In the genomic region with DNA sequence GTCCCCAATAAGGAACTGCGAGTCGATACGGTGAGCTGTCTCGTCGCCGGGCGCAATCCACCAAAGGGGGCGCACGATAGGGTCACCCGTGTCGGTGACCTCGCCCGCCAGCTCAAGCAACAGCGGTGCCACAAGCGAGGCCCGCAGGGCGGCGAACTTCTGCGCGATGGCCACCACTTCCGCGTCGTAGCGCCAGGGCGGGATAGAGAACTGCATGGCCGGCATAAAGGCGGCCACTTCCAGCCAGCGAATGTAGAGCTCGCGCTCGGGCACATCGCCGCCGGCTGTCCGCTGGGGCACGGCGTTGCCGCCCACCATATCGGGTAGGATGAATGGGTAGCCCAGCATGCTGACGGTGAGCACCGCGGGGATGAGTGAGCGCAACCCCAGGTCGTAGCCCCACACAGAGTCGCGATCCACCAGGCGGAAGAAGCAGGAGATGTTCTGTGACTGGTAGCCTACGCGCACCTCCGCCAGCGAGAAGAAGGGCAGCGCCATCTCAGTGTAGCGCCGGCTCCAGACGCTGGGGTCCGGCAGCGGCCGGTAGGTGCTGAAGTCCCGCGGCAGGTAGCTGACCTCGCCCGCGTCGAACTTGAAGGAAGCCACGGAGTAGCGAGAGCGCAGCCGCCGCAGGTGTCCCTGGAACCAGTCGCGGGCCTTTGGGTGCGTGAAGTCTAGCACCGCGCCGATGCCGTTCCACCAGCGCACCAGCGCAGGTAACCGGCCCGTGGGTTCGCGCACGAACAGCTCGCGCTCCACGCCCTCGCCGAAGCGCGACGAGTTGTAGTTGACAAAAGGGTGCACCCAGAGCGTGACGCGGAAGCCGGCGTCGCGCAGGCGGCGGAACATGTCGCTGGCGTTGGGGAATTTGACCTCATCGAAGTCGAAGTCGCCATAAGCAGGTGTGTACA, we compare ENCODE assay signal across 15 cellular contexts. TPM values are rescaled to one million over a fixed set of nuclear protein-coding genes. Genes with fewer than 3 reads are reported as not detected.
DNase-seq lines count a peak whose midpoint lies in the region; FAIRE-seq and TF ChIP-seq lines count a peak whose summit lies in the region.
"Had no signal": no experiment of that assay in that cellular context is flagged by ENCODE, and none has a peak within 500 bp of the region (broad histone marks: within the 10 kb centered on the region; RNA-seq: fewer than 3 reads in every experiment).

No MANE protein-coding gene starts in this region.

- H3K18ac ChIP-seq in H1 (ENCODE audit: extremely low read depth, low read length) = no peak overlapping the region
- peak overlapping the region; percentile 41 for H3K18ac ChIP-seq in neuronal stem cell (ENCODE audit: low read length)

- H3K36me3 ChIP-seq in BLaER1 (peaks cover 45% of the 10 kb centered on the region), H1 (ENCODE audit: control insufficient read depth in 2 of 4, insufficient read depth in 4 of 4, low read length in 3 of 4) (peaks cover 0 to 9% (median 0%) of the 10 kb centered on the region in 4 experiments; a peak in 1 of 8 replicates), neuronal stem cell (replicated peaks in 1 of 2; ENCODE audit: control insufficient read depth in 2 of 2, insufficient read depth in 2 of 2, low read length in 2 of 2) (peaks cover 0 to 8% of the 10 kb centered on the region in 2 donors), tibial nerve (peaks cover 0 to 34% (median 0%) of the 10 kb centered on the region in 3 donors)

- H3K23me2 ChIP-seq in H1 (ENCODE audit: low read depth, low read length) = peaks cover 5% of the 10 kb centered on the region

- H3K4me1 ChIP-seq in BLaER1 = peaks cover 18% of the 10 kb centered on the region
- H3K4me1 ChIP-seq in H1 (replicated peaks in 1 of 4; ENCODE audit: control insufficient read depth in 3 of 4, insufficient read depth in 4 of 4, low read length in 3 of 4) = peaks cover 3 to 4% (median 3%) of the 10 kb centered on the region in 4 experiments; a peak in 6 of 7 replicates
- H3K4me1 ChIP-seq in neuronal stem cell (ENCODE audit: control insufficient read depth in 2 of 2, insufficient read depth in 1 of 2, low read depth in 1 of 2, low read length in 2 of 2) = peaks cover 3 to 4% of the 10 kb centered on the region in 2 donors
- H3K4me1 ChIP-seq in tibial nerve = peaks cover 0 to 11% (median 3%) of the 10 kb centered on the region in 4 donors

- H3K56ac ChIP-seq in H1 (replicated peaks; ENCODE audit: insufficient read length, low read depth, low read length) = no peak overlapping the region

- no peak for TF ChIP-seq CTCF in H1 (IDR thresholded peaks at IDR 0.05; ENCODE audit: control extremely low read depth in 1 of 3, insufficient read depth in 1 of 3, low read depth in 1 of 3, low read length in 3 of 3)
- no peak for TF ChIP-seq CTCF in tibial nerve (IDR thresholded peaks at IDR 0.05)
- no peak for TF ChIP-seq CTCF in GM20000 (IDR thresholded peaks at IDR 0.05; ENCODE audit: extremely low read depth, missing control alignments)

- no peaks in the 10 kb centered on the region for H3K79me2 ChIP-seq in H1 (ENCODE audit: control insufficient read depth in 1 of 2, insufficient read depth in 2 of 2, low read length in 2 of 2)

- 0 out of 2 replicates have a peak overlapping the region, but pooled peaks have one; percentile 16 for H2BK5ac ChIP-seq in H1 (ENCODE audit: low read depth, low read length)
- no peak overlapping the region for H2BK5ac ChIP-seq in neuronal stem cell (ENCODE audit: low read length)

- H3K4ac ChIP-seq in H1 (replicated peaks; ENCODE audit: insufficient read length, low read depth, low read length) (no peak overlapping the region), neuronal stem cell (ENCODE audit: low read length) (no peak overlapping the region)

- no peak overlapping the region for H4K5ac ChIP-seq in H1 (ENCODE audit: insufficient read length, low read depth, low read length)

- H3K23ac ChIP-seq in H1 (ENCODE audit: insufficient read length) (no peak overlapping the region), neuronal stem cell (ENCODE audit: low read depth, low read length, poor library complexity) (peak overlapping the region; percentile 76)

- H2BK120ac ChIP-seq in H1 (replicated peaks; ENCODE audit: low read depth, low read length) (no peak overlapping the region), neuronal stem cell (ENCODE audit: low read depth, low read length) (no peak overlapping the region)

- peak; percentile 8 for DNase-seq in EL
- no peak for DNase-seq in H1 (ENCODE audit: low read depth in 1 of 2, low spot score in 2 of 2)
- no peak for DNase-seq in neuronal stem cell (ENCODE audit: low spot score)
- DNase-seq in tibial nerve (ENCODE audit: low spot score in 2 of 2) = no peak
- no peak for DNase-seq in GM20000 (ENCODE audit: low spot score)
- no peak for DNase-seq in DMS53 treated with DMSO at 0.1 percent for 48 hours (lab: John Stamatoyannopoulos, UW; ENCODE audit: unreplicated experiment)
- DNase-seq: DMS 273 treated with DMSO at 0.1 percent for 48 hours, midbrain, NCI-H446 treated with DMSO at 0.1 percent for 48 hours, PC-9 had no signal

- no peak overlapping the region for H2BK12ac ChIP-seq in H1 (ENCODE audit: low read depth, low read length)
- H2BK12ac ChIP-seq in neuronal stem cell (ENCODE audit: low read length) = no peak overlapping the region

- H3K27ac ChIP-seq in BLaER1 = no peak overlapping the region
- no peak overlapping the region for H3K27ac ChIP-seq in H1 (ENCODE audit: low read depth, low read length)
- H3K27ac ChIP-seq in neuronal stem cell (replicated peaks; ENCODE audit: low read length) = no peak overlapping the region
- no peak overlapping the region for H3K27ac ChIP-seq in tibial nerve
- H3K27ac ChIP-seq: PC-9, thoracic aorta had no signal

- 96% methylated on average over 88 of the region's 105 CpGs; no CpG with 5 or more reads in 1 of the 2 experiments for whole genome bisulfite sequencing in H1 (ENCODE audit: extremely low coverage in 1 of 2, insufficient coverage in 1 of 2, insufficient read length in 1 of 2, insufficient replicate concordance in 2 of 2, low coverage in 1 of 2, low lambda C conversion rate in 2 of 2, missing lambda C conversion rate in 1 of 2), 2 experiments
- no CpG with 5 or more reads among the region's 105 CpGs for WGBS in neuronal stem cell (ENCODE audit: extremely low coverage in 2 of 2, insufficient read length in 2 of 2, insufficient replicate concordance in 1 of 2), 2 donors
- 54 to 59% methylated on average over 66 to 72 of the region's 105 CpGs for WGBS in tibial nerve, 2 donors

- H4K20me1 ChIP-seq in BLaER1 = no peaks in the 10 kb centered on the region
- peaks cover 0 to 4% of the 10 kb centered on the region in 2 experiments for H4K20me1 ChIP-seq in H1 (replicated peaks in 1 of 2; ENCODE audit: control insufficient read depth in 1 of 2, insufficient read depth in 2 of 2, low read length in 2 of 2)

- TF ChIP-seq POLR2A in H1 (IDR thresholded peaks at IDR 0.05; ENCODE audit: control extremely low read depth in 1 of 2, low read depth in 2 of 2, low read length in 2 of 2) (no peak), tibial nerve (IDR thresholded peaks at IDR 0.05) (no peak)

- no peak for FAIRE-seq in H1 (lab: Jason Lieb, UNC)
- FAIRE-seq: bronchial epithelial cell, endothelial cell of umbilical vein, GM12891 had no signal

- no peak overlapping the region for H3K4me2 ChIP-seq in BLaER1
- no peak overlapping the region for H3K4me2 ChIP-seq in H1 (ENCODE audit: insufficient read depth in 1 of 2, low read depth in 2 of 2, low read length in 2 of 2)
- no peak overlapping the region for H3K4me2 ChIP-seq in neuronal stem cell (ENCODE audit: insufficient read depth, low read length, poor library complexity, severe bottlenecking)
- H3K4me2 ChIP-seq: PC-9 had no signal

- H2AK5ac ChIP-seq in H1 (ENCODE audit: low read depth, low read length) (no peak overlapping the region), neuronal stem cell (ENCODE audit: low read depth, low read length) (peak overlapping the region; percentile 64)

- no peak for TF ChIP-seq RAD21 in H1 (IDR thresholded peaks at IDR 0.05 in 1 of 2, conservative IDR thresholded peaks at IDR 0.05 in 1 of 2; ENCODE audit: low read depth in 2 of 2, low read length in 2 of 2)

- H3K14ac ChIP-seq in H1 (ENCODE audit: insufficient read length) (no peak overlapping the region), neuronal stem cell (ENCODE audit: low read length) (peak overlapping the region; percentile 28)

- H3K9me3 ChIP-seq in BLaER1 (peaks cover 49% of the 10 kb centered on the region), H1 (ENCODE audit: insufficient read depth in 2 of 2, low read depth in 1 of 2, low read length in 1 of 2) (peaks cover 0 to 6% of the 10 kb centered on the region in 2 experiments; a peak in 2 of 4 replicates), neuronal stem cell (replicated peaks in 1 of 2; ENCODE audit: control insufficient read depth in 2 of 2, insufficient read depth in 1 of 2, low read depth in 1 of 2, low read length in 2 of 2) (peaks cover 5 to 36% of the 10 kb centered on the region in 2 donors), tibial nerve (peaks cover 0 to 6% (median 0%) of the 10 kb centered on the region in 4 donors)
- H3K9me3 ChIP-seq: thoracic aorta had no signal

- H3K79me1 ChIP-seq in H1 (ENCODE audit: low read depth, low read length) (no peaks in the 10 kb centered on the region; the same call in 1 of the 2 replicates), neuronal stem cell (ENCODE audit: low read depth, low read length) (no peaks in the 10 kb centered on the region)

- H2AFZ ChIP-seq in H1 (ENCODE audit: low read length) (no peak overlapping the region), neuronal stem cell (ENCODE audit: low read length) (no peak overlapping the region)
- H2AFZ ChIP-seq: PC-9 had no signal

- TF ChIP-seq EP300 in H1 (IDR thresholded peaks at IDR 0.05; ENCODE audit: borderline replicate concordance in 1 of 2, low read depth in 2 of 2, low read length in 2 of 2) (no peak), tibial nerve (IDR thresholded peaks at IDR 0.05) (no peak)

- H2BK15ac ChIP-seq in H1 (ENCODE audit: low read length) (no peak overlapping the region), neuronal stem cell (ENCODE audit: low read length) (peak overlapping the region; percentile 22)

- peak overlapping the region; percentile 35; the same call in 1 of the 2 replicates for H4K8ac ChIP-seq in H1 (ENCODE audit: extremely low read depth, insufficient read depth, low read length)
- peak overlapping the region; percentile 89 for H4K8ac ChIP-seq in neuronal stem cell (ENCODE audit: low read depth, low read length)

- H3K9ac ChIP-seq in BLaER1 = no peak overlapping the region
- no peak overlapping the region for H3K9ac ChIP-seq in H1 (replicated peaks in 1 of 4; ENCODE audit: extremely low read depth in 1 of 4, low read depth in 3 of 4, low read length in 3 of 4)
- H3K9ac ChIP-seq in neuronal stem cell (ENCODE audit: low read depth, low read length, poor library complexity) = no peak overlapping the region

- no peaks in the 10 kb centered on the region for H3K27me3 ChIP-seq in BLaER1
- H3K27me3 ChIP-seq in H1 (replicated peaks in 1 of 4; ENCODE audit: control insufficient read depth in 3 of 4, extremely low read depth in 1 of 4, insufficient read depth in 3 of 4, low read length in 3 of 4) = peaks cover 0 to 6% (median 3%) of the 10 kb centered on the region in 4 experiments; a peak in 3 of 7 replicates
- H3K27me3 ChIP-seq in neuronal stem cell (ENCODE audit: control insufficient read depth in 3 of 3, insufficient read depth in 3 of 3, low read depth in 1 of 3, low read length in 3 of 3) = peaks cover 0 to 16% (median 10%) of the 10 kb centered on the region in 3 experiments
- H3K27me3 ChIP-seq in tibial nerve = peaks cover 0 to 32% of the 10 kb centered on the region in 2 donors

- H3K4me3 ChIP-seq in BLaER1 = peak overlapping the region; percentile 14; the same call in 1 of the 2 replicates
- no peak overlapping the region for H3K4me3 ChIP-seq in H1 (ENCODE audit: extremely low read depth in 1 of 4, insufficient read depth in 2 of 4, low read depth in 3 of 4, low read length in 4 of 4)
- H3K4me3 ChIP-seq in neuronal stem cell (ENCODE audit: low read length in 2 of 2) = peak overlapping the region in 1 of 2 donors; percentile 37
- H3K4me3 ChIP-seq in tibial nerve = peak overlapping the region in 1 of 4 donors; percentile 24
- H3K4me3 ChIP-seq: PC-9, thoracic aorta had no signal

- CTCF ChIA-PET in H1 (lab: Charles Lee; ENCODE audit: partially characterized antibody) = interaction anchor here (12.2 to 19.4 kb wide), 2 partner anchors 33 to 117 kb away, joined by 99 to 350 read pairs; no protein-coding TSS in a partner anchor

- H2BK20ac ChIP-seq in H1 (ENCODE audit: low read length) = no peak overlapping the region

- POLR2A ChIA-PET in H1 (lab: Charles Lee; ENCODE audit: partially characterized antibody) = interaction anchor here (0.9 kb wide), 1 partner anchor 16 kb away, joined by 3 read pairs; no protein-coding TSS in a partner anchor

- H4K91ac ChIP-seq in H1 (replicated peaks; ENCODE audit: insufficient read length, low read length) (no peak overlapping the region), neuronal stem cell (ENCODE audit: low read depth, low read length, poor library complexity) (peak overlapping the region; percentile 27)

RNA-seq across cellular contexts. Expression of a gene that starts 5.5 kb away (rescaled TPM):
- total RNA-seq in H1 (2021; fragmentation: NEBNext Ultra II Directional; extraction: Animal tissue kit (Norgen Biotek cat#: 25700)) = 5.0 and 5.9 TPM in 2 replicates
- polyA plus RNA-seq in H1 (2011; rRNA removed) = 1.2 and 1.4 TPM in 2 replicates
- polyA plus RNA-seq in H1 (2011; cell fraction: cytosol; rRNA removed) = 1.2 TPM
- 1.3 TPM for polyA plus RNA-seq in H1 (2011; cell fraction: nucleus; rRNA removed)
- polyA plus RNA-seq in H1 (2012, experiment 1 of 2) = 3.0 to 3.5 TPM (median 3.2 TPM) in 4 replicates
- 2.7 TPM for polyA plus RNA-seq in H1 (2012, experiment 2 of 2)
- polyA plus RNA-seq in H1 (2013, experiment 1 of 2) = 6.7 TPM
- 7.2 TPM for polyA plus RNA-seq in H1 (2013, experiment 2 of 2)
- polyA minus RNA-seq in H1 (2011; rRNA and poly(A)+ RNA removed) = 1.2 and 1.8 TPM in 2 replicates
- polyA minus RNA-seq in H1 (2011; cell fraction: cytosol; rRNA and poly(A)+ RNA removed) = 2.1 TPM
- 1.2 TPM for polyA minus RNA-seq in H1 (2011; cell fraction: nucleus; rRNA and poly(A)+ RNA removed)
- polyA plus RNA-seq in neuronal stem cell (2013, experiment 1 of 2) = 0.06 TPM
- 0.07 TPM for polyA plus RNA-seq in neuronal stem cell (2013, experiment 2 of 2)
- 1 to 10 TPM; 4.8 to 9.0 (median 6.9) TPM for total RNA-seq in tibial nerve

RNA-seq across cellular contexts. Expression of a gene that starts 41.9 kb away (rescaled TPM):
- 16.7 and 18.1 TPM in 2 replicates for total RNA-seq in H1 (2021; fragmentation: NEBNext Ultra II Directional; extraction: Animal tissue kit (Norgen Biotek cat#: 25700))
- 16.2 and 23.7 TPM in 2 replicates for polyA plus RNA-seq in H1 (2011; rRNA removed)
- 28.9 TPM for polyA plus RNA-seq in H1 (2011; cell fraction: cytosol; rRNA removed)
- polyA plus RNA-seq in H1 (2011; cell fraction: nucleus; rRNA removed) = 11.2 TPM
- 20.2 to 25.1 TPM (median 22.6 TPM) in 4 replicates for polyA plus RNA-seq in H1 (2012, experiment 1 of 2)
- 13.5 TPM for polyA plus RNA-seq in H1 (2012, experiment 2 of 2)
- polyA plus RNA-seq in H1 (2013, experiment 1 of 2) = 11.1 TPM
- 11.6 TPM for polyA plus RNA-seq in H1 (2013, experiment 2 of 2)
- 9.5 and 13.0 TPM in 2 replicates for polyA minus RNA-seq in H1 (2011; rRNA and poly(A)+ RNA removed)
- 4.2 TPM for polyA minus RNA-seq in H1 (2011; cell fraction: cytosol; rRNA and poly(A)+ RNA removed)
- 4.0 TPM for polyA minus RNA-seq in H1 (2011; cell fraction: nucleus; rRNA and poly(A)+ RNA removed)
- polyA plus RNA-seq in neuronal stem cell (2013, experiment 1 of 2) = 18.3 TPM
- polyA plus RNA-seq in neuronal stem cell (2013, experiment 2 of 2) = 17.7 TPM
- total RNA-seq in tibial nerve = 10 to 100 TPM; 14.1 to 55.5 (median 25.4) TPM

RNA-seq across cellular contexts. Expression of a gene that starts 42.2 kb away (rescaled TPM):
- 3.9 and 4.5 TPM in 2 replicates for total RNA-seq in H1 (2021; fragmentation: NEBNext Ultra II Directional; extraction: Animal tissue kit (Norgen Biotek cat#: 25700))
- polyA plus RNA-seq in H1 (2011; rRNA removed) = 2.3 and 2.7 TPM in 2 replicates
- 2.6 TPM for polyA plus RNA-seq in H1 (2011; cell fraction: cytosol; rRNA removed)
- 5.1 TPM for polyA plus RNA-seq in H1 (2011; cell fraction: nucleus; rRNA removed)
- polyA plus RNA-seq in H1 (2012, experiment 1 of 2) = 2.6 to 3.1 TPM (median 2.8 TPM) in 4 replicates
- polyA plus RNA-seq in H1 (2012, experiment 2 of 2) = 0.56 TPM
- polyA plus RNA-seq in H1 (2013, experiment 1 of 2) = 1.8 TPM
- 1.7 TPM for polyA plus RNA-seq in H1 (2013, experiment 2 of 2)
- polyA minus RNA-seq in H1 (2011; rRNA and poly(A)+ RNA removed) = 8.9 and 10.7 TPM in 2 replicates
- polyA minus RNA-seq in H1 (2011; cell fraction: cytosol; rRNA and poly(A)+ RNA removed) = 4.2 TPM
- 7.3 TPM for polyA minus RNA-seq in H1 (2011; cell fraction: nucleus; rRNA and poly(A)+ RNA removed)
- 3.1 TPM for polyA plus RNA-seq in neuronal stem cell (2013, experiment 1 of 2)
- polyA plus RNA-seq in neuronal stem cell (2013, experiment 2 of 2) = 3.2 TPM
- 1 to 10 TPM in 3 of 4 donors, under 1 TPM in 1; 0.59 to 1.9 (median 1.5) TPM for total RNA-seq in tibial nerve
